ENCODE assay signal across 7 cellular contexts in genomic region chr15:39125904-39126303, GRCh38.
A peak's percentile ranks its signal among the peaks of the same experiment; 100 is the strongest.
DNase-seq lines count a peak whose midpoint lies in the region; ATAC-seq and TF ChIP-seq lines count a peak whose summit lies in the region.

No MANE protein-coding gene starts in this region.

- H4K20me1 ChIP-seq in GM23248 (ENCODE audit: insufficient read depth) (no peaks in the 10 kb centered on the region), PC-9 (ENCODE audit: insufficient read depth) (no peaks in the 10 kb centered on the region)

- BruUV-seq in PC-9 (replicated peaks; lab: Mats Ljungman, UMichigan) = no TSS peak

- H3K36me3 Mint-ChIP-seq in naive thymus-derived CD8-positive, alpha-beta T cell = no peaks in the 10 kb centered on the region

- H3K9ac ChIP-seq in GM23248 = no peak overlapping the region

- no peak overlapping the region for H2AFZ ChIP-seq in GM23248
- H2AFZ ChIP-seq in PC-9 = no peak overlapping the region

- H3K4me1 Mint-ChIP-seq in naive thymus-derived CD8-positive, alpha-beta T cell = peaks cover 0 to 3% (median 2%) of the 10 kb centered on the region in 4 donors

- H3K4me2 ChIP-seq in GM23248 (ENCODE audit: unreplicated experiment) = no peak overlapping the region
- no peak overlapping the region for H3K4me2 ChIP-seq in PC-9

- DNase-seq in DMS 273 (lab: John Stamatoyannopoulos, UW; ENCODE audit: unreplicated experiment) (peak; percentile 70), GM23248 (peak; percentile 57), PC-9 (peak in 1 of 2 experiments; percentile 22), choroid plexus epithelial cell (ENCODE audit: low read depth) (peak; percentile 77), posterior cingulate gyrus (no peak)
- DNase-seq in naive thymus-derived CD8-positive, alpha-beta T cell = peak in 6 of 10 donors; percentile 3 to 64 (median 30)

- H3K9me2 ChIP-seq in GM23248 (ENCODE audit: insufficient read depth) (no peaks in the 10 kb centered on the region), PC-9 (ENCODE audit: insufficient read depth) (no peaks in the 10 kb centered on the region)

- no peak overlapping the region for H3K27ac Mint-ChIP-seq in naive thymus-derived CD8-positive, alpha-beta T cell

- H3F3A ChIP-seq in GM23248 (ENCODE audit: insufficient read depth) (peaks cover 68% of the 10 kb centered on the region), PC-9 (ENCODE audit: insufficient read depth, low read depth) (peaks cover 41% of the 10 kb centered on the region)

- CTCF ChIA-PET in PC-9 (lab: Charles Lee) = no interaction called here

- intact Hi-C loops in PC-9 (cut with micrococcal nuclease; ENCODE audit: unreplicated experiment) (loop anchor here (1.0 to 5.0 kb wide), 4 partner anchors 134 to 631 kb away; no protein-coding TSS in a partner anchor), posterior cingulate gyrus (cut with DNase I) (no loop called here)

- H3K36me3 ChIP-seq in GM23248 (ENCODE audit: low read depth) (no peaks in the 10 kb centered on the region), PC-9 (ENCODE audit: low read depth) (no peaks in the 10 kb centered on the region)

- in situ Hi-C loops in GM23248 (cut with MboI) = no loop called here

- POLR2A ChIA-PET in PC-9 (lab: Charles Lee; ENCODE audit: unreplicated experiment) = no interaction called here
- POLR2A ChIA-PET in naive thymus-derived CD8-positive, alpha-beta T cell (lab: Charles Lee) = no interaction called here

- H3K27me3 Mint-ChIP-seq in naive thymus-derived CD8-positive, alpha-beta T cell = peaks cover 12 to 19% (median 14%) of the 10 kb centered on the region in 5 donors

- H3K9me3 ChIP-seq in GM23248 (ENCODE audit: low read depth) = no peaks in the 10 kb centered on the region
- no peaks in the 10 kb centered on the region for H3K9me3 ChIP-seq in PC-9 (ENCODE audit: insufficient read depth, low read depth)

- no peak for ATAC-seq in naive thymus-derived CD8-positive, alpha-beta T cell
- no peak for ATAC-seq in GM19328 (IDR thresholded peaks at IDR 0.05; ENCODE audit: unreplicated experiment)

- no peaks in the 10 kb centered on the region for H3K9me3 Mint-ChIP-seq in naive thymus-derived CD8-positive, alpha-beta T cell

- no peaks in the 10 kb centered on the region for H3K27me3 ChIP-seq in GM23248 (replicated peaks; ENCODE audit: insufficient read depth)
- no peaks in the 10 kb centered on the region for H3K27me3 ChIP-seq in PC-9 (ENCODE audit: insufficient read depth, low read depth)

- peak overlapping the region; percentile 71 for H3K27ac ChIP-seq in GM23248
- H3K27ac ChIP-seq in PC-9 = no peak overlapping the region

- H3K4me1 ChIP-seq in GM23248 (ENCODE audit: insufficient read depth) (peaks cover 70% of the 10 kb centered on the region), PC-9 (replicated peaks; ENCODE audit: insufficient read depth) (peaks cover 74% of the 10 kb centered on the region)

- no peaks in the 10 kb centered on the region for H3K79me2 ChIP-seq in GM23248 (ENCODE audit: insufficient read depth)
- no peaks in the 10 kb centered on the region for H3K79me2 ChIP-seq in PC-9 (ENCODE audit: low read depth)

- TF ChIP-seq CTCF in PC-9 (conservative IDR thresholded peaks at IDR 0.05) (peak; percentile 51; the same call in 1 of the 2 replicates), choroid plexus epithelial cell (conservative IDR thresholded peaks at IDR 0.05; ENCODE audit: low read depth, low read length) (peak; percentile 84)

- 65 to 69% methylated on average over 4 of the region's 4 CpGs for WGBS in GM23248 (ENCODE audit: low coverage in 1 of 2, low lambda C conversion rate in 2 of 2, missing lambda C conversion rate in 2 of 2), 2 experiments

- H3K4me3 ChIP-seq in GM23248 (no peak overlapping the region), PC-9 (no peak overlapping the region), choroid plexus epithelial cell (ENCODE audit: low read depth, low read length) (no peak overlapping the region)

- H3K4me3 Mint-ChIP-seq in naive thymus-derived CD8-positive, alpha-beta T cell = no peak overlapping the region

Comparison
In these comparisons a context has a peak if more than half of its experiments do, and no peak if none do; other contexts are left out.
1. DNase-seq: peak in DMS 273 (single experiment), GM23248 (single experiment), choroid plexus epithelial cell (single experiment) and naive thymus-derived CD8-positive, alpha-beta T cell (6 of 10); none in posterior cingulate gyrus (0 of 10).